In genomic region chr19:27780367-27781065, GRCh38 we compare ENCODE assay signal across 32 cellular contexts.
A peak's percentile ranks its signal among the peaks of the same experiment; 100 is the strongest.
DNase-seq lines count a peak whose midpoint lies in the region; ATAC-seq, FAIRE-seq and TF ChIP-seq lines count a peak whose summit lies in the region.
"Had no signal": no experiment of that assay in that cellular context is flagged by ENCODE, and none has a peak within 500 bp of the region (broad histone marks: within the 10 kb centered on the region; RNA-seq: fewer than 3 reads in every experiment).

No MANE protein-coding gene starts in this region.

- no peak for DNase-seq in stimulated activated naive CD8-positive, alpha-beta T cell treated with anti-CD3 and anti-CD28 coated beads, Interleukin-15, amount 100 ng/mL, for 72 hours
- peak; percentile 44 for DNase-seq in NOMO-1 treated with DMSO at 0.1 percent for 48 hours (lab: John Stamatoyannopoulos, UW; ENCODE audit: unreplicated experiment)
- no peak for DNase-seq in astrocyte (ENCODE audit: low read depth)
- no peak for DNase-seq in urothelium cell line (ENCODE audit: low spot score)
- DNase-seq in CD4-positive, alpha-beta memory T cell: no peak
- no peak for DNase-seq in stimulated activated CD4-positive, alpha-beta T cell treated with anti-CD3 and anti-CD28 coated beads, Interleukin-4, amount 100 ng/mL, for 4 hours
- no peak for DNase-seq in small intestine
- DNase-seq: activated CD8-positive, alpha-beta memory T cell treated with anti-CD3 and anti-CD28 coated beads for 24 hours; activated T-cell treated with anti-CD3 and anti-CD28 coated beads, Interleukin-2, amount 50 U/mL, for 48 hours; cerebellar nuclear complex; effector CD4-positive, alpha-beta T cell; erythroblast; foreskin fibroblast; HCEC 1CT; immature natural killer cell; left ventricle myocardium superior; NCI-H1092 treated with DMSO at 0.1 percent for 48 hours; NCI-H2029; NCI-H226; NCI-H774; nephron progenitor cell; right lobe of liver; SK-N-SH; stimulated activated CD4-positive, alpha-beta T cell treated with anti-CD3 and anti-CD28 coated beads, Interleukin-15, amount 100 ng/mL, for 24 hours; stimulated activated CD8-positive, alpha-beta memory T cell treated with anti-CD3 and anti-CD28 coated beads, Interleukin-4, amount 100 ng/mL, for 48 hours; T-helper 9 cell had no signal

- H2AFZ ChIP-seq in astrocyte (ENCODE audit: low read depth, low read length): no peak overlapping the region

- H3K79me2 ChIP-seq in astrocyte (ENCODE audit: insufficient read depth, low read length): peaks cover 32% of the 10 kb centered on the region

- no peak for ATAC-seq in stimulated activated naive CD8-positive, alpha-beta T cell treated with anti-CD3 and anti-CD28 coated beads, Interleukin-15, amount 100 ng/mL, for 72 hours
- ATAC-seq: activated naive CD4-positive, alpha-beta T cell treated with anti-CD3 and anti-CD28 coated beads, Interleukin-2, amount 50 U/mL, for 72 hours; left ventricle myocardium superior; right lobe of liver had no signal

- H3K9me3 ChIP-seq in astrocyte (ENCODE audit: insufficient read depth, low read depth, low read length) (no peaks in the 10 kb centered on the region), small intestine (ENCODE audit: control insufficient read depth, low read depth) (peaks cover 2% of the 10 kb centered on the region)
- H3K9me3 ChIP-seq in CD4-positive, alpha-beta memory T cell (ENCODE audit: control insufficient read depth in 1 of 2, low read length in 2 of 2): no peaks in the 10 kb centered on the region
- H3K9me3 ChIP-seq: right lobe of liver, SK-N-SH, vagina had no signal

- H3K4me1 ChIP-seq in astrocyte (ENCODE audit: insufficient read depth, low read length): no peaks in the 10 kb centered on the region
- H3K4me1 ChIP-seq in CD4-positive, alpha-beta memory T cell (ENCODE audit: insufficient read depth, low read length): no peaks in the 10 kb centered on the region
- H3K4me1 ChIP-seq in small intestine (ENCODE audit: control insufficient read depth in 2 of 2, insufficient read depth in 1 of 2, low read depth in 1 of 2, low read length in 1 of 2): no peaks in the 10 kb centered on the region
- H3K4me1 ChIP-seq: right lobe of liver, suprapubic skin, vagina had no signal

- H3K9me3 Mint-ChIP-seq in stimulated activated naive CD8-positive, alpha-beta T cell treated with anti-CD3 and anti-CD28 coated beads, Interleukin-15, Interleukin-2, amounts not matched to agents 100 ng/mL and 50 ng/mL, for 24 hours: peaks cover 30% of the 10 kb centered on the region
- H3K9me3 Mint-ChIP-seq in stimulated activated naive CD8-positive, alpha-beta T cell treated with anti-CD3 and anti-CD28 coated beads, Interleukin-15, amount 100 ng/mL, for 72 hours: peaks cover 41 to 46% of the 10 kb centered on the region in 2 donors
- peaks cover 6% of the 10 kb centered on the region for H3K9me3 Mint-ChIP-seq in astrocyte (ENCODE audit: unreplicated experiment)
- peaks cover 4 to 36% (median 28%) of the 10 kb centered on the region in 8 donors for H3K9me3 Mint-ChIP-seq in CD4-positive, alpha-beta memory T cell

- no peak overlapping the region for H3K9ac ChIP-seq in astrocyte (ENCODE audit: low read length)
- H3K9ac ChIP-seq: KMS-11, SK-N-SH had no signal

- FAIRE-seq in astrocyte (lab: Jason Lieb, UNC) (no peak), urothelium cell line (lab: Jason Lieb, UNC) (peak; percentile 74), small intestine (lab: Jason Lieb, UNC) (no peak)
- FAIRE-seq: RCC 7860 had no signal

- 84 to 95% (median 86%) methylated on average over 10 of the region's 10 CpGs for WGBS in small intestine, 3 donors

- H4K20me1 ChIP-seq in astrocyte (ENCODE audit: insufficient read depth, low read length): peaks cover 9% of the 10 kb centered on the region

- no peak overlapping the region for H3K4me3 Mint-ChIP-seq in stimulated activated naive CD8-positive, alpha-beta T cell treated with anti-CD3 and anti-CD28 coated beads, Interleukin-15, Interleukin-2, amounts not matched to agents 100 ng/mL and 50 ng/mL, for 24 hours
- no peak overlapping the region for H3K4me3 Mint-ChIP-seq in stimulated activated naive CD8-positive, alpha-beta T cell treated with anti-CD3 and anti-CD28 coated beads, Interleukin-15, amount 100 ng/mL, for 72 hours
- no peak overlapping the region for H3K4me3 Mint-ChIP-seq in astrocyte (ENCODE audit: unreplicated experiment)
- no peak overlapping the region for H3K4me3 Mint-ChIP-seq in CD4-positive, alpha-beta memory T cell
- H3K4me3 Mint-ChIP-seq: immature natural killer cell, nephron progenitor cell had no signal

- no peak for TF ChIP-seq CTCF in astrocyte (IDR thresholded peaks at IDR 0.05; ENCODE audit: insufficient read depth, low read depth, low read length)

- H3K27me3 Mint-ChIP-seq in stimulated activated naive CD8-positive, alpha-beta T cell treated with anti-CD3 and anti-CD28 coated beads, Interleukin-15, Interleukin-2, amounts not matched to agents 100 ng/mL and 50 ng/mL, for 24 hours: no peaks in the 10 kb centered on the region
- H3K27me3 Mint-ChIP-seq in stimulated activated naive CD8-positive, alpha-beta T cell treated with anti-CD3 and anti-CD28 coated beads, Interleukin-15, amount 100 ng/mL, for 72 hours: no peaks in the 10 kb centered on the region
- H3K27me3 Mint-ChIP-seq in astrocyte (ENCODE audit: low read depth, unreplicated experiment): no peaks in the 10 kb centered on the region
- H3K27me3 Mint-ChIP-seq in CD4-positive, alpha-beta memory T cell: no peaks in the 10 kb centered on the region

- H3K27me3 ChIP-seq in astrocyte (ENCODE audit: insufficient read depth, low read length): no peaks in the 10 kb centered on the region
- no peaks in the 10 kb centered on the region for H3K27me3 ChIP-seq in CD4-positive, alpha-beta memory T cell (ENCODE audit: insufficient read depth, low read length)
- H3K27me3 ChIP-seq in small intestine (ENCODE audit: control insufficient read depth in 2 of 2, insufficient read depth in 2 of 2, low read length in 2 of 2): no peaks in the 10 kb centered on the region
- H3K27me3 ChIP-seq: right lobe of liver, suprapubic skin, vagina had no signal

- H3K27ac Mint-ChIP-seq in stimulated activated naive CD8-positive, alpha-beta T cell treated with anti-CD3 and anti-CD28 coated beads, Interleukin-15, Interleukin-2, amounts not matched to agents 100 ng/mL and 50 ng/mL, for 24 hours: peak overlapping the region; percentile 21
- H3K27ac Mint-ChIP-seq in stimulated activated naive CD8-positive, alpha-beta T cell treated with anti-CD3 and anti-CD28 coated beads, Interleukin-15, amount 100 ng/mL, for 72 hours: no peak overlapping the region
- peak overlapping the region; percentile 79 for H3K27ac Mint-ChIP-seq in astrocyte (ENCODE audit: unreplicated experiment)
- H3K27ac Mint-ChIP-seq in CD4-positive, alpha-beta memory T cell: no peak overlapping the region
- H3K27ac Mint-ChIP-seq: activated naive CD4-positive, alpha-beta T cell treated with anti-CD3 and anti-CD28 coated beads, Interleukin-2, amount 50 U/mL, for 72 hours; nephron progenitor cell had no signal

- no peaks in the 10 kb centered on the region for H3K4me1 Mint-ChIP-seq in stimulated activated naive CD8-positive, alpha-beta T cell treated with anti-CD3 and anti-CD28 coated beads, Interleukin-15, Interleukin-2, amounts not matched to agents 100 ng/mL and 50 ng/mL, for 24 hours (ENCODE audit: low read depth)
- H3K4me1 Mint-ChIP-seq in stimulated activated naive CD8-positive, alpha-beta T cell treated with anti-CD3 and anti-CD28 coated beads, Interleukin-15, amount 100 ng/mL, for 72 hours: no peaks in the 10 kb centered on the region
- peaks cover 4% of the 10 kb centered on the region for H3K4me1 Mint-ChIP-seq in astrocyte (ENCODE audit: low read depth, unreplicated experiment)
- peaks cover 0 to 1% (median under 1%) of the 10 kb centered on the region in 4 donors for H3K4me1 Mint-ChIP-seq in CD4-positive, alpha-beta memory T cell
- H3K4me1 Mint-ChIP-seq: nephron progenitor cell had no signal

- POLR2A ChIA-PET in CD4-positive, alpha-beta memory T cell (lab: Charles Lee; ENCODE audit: partially characterized antibody): no interaction called here

- H3K27ac ChIP-seq in astrocyte (ENCODE audit: low read depth, low read length): no peak overlapping the region
- H3K27ac ChIP-seq in CD4-positive, alpha-beta memory T cell (ENCODE audit: low read depth, low read length): no peak overlapping the region
- H3K27ac ChIP-seq in small intestine (ENCODE audit: low read depth in 1 of 2, low read length in 1 of 2): no peak overlapping the region
- H3K27ac ChIP-seq: KMS-11, right lobe of liver, suprapubic skin, vagina had no signal

- H3K36me3 Mint-ChIP-seq in stimulated activated naive CD8-positive, alpha-beta T cell treated with anti-CD3 and anti-CD28 coated beads, Interleukin-15, Interleukin-2, amounts not matched to agents 100 ng/mL and 50 ng/mL, for 24 hours (ENCODE audit: low read depth): peaks cover 66% of the 10 kb centered on the region
- H3K36me3 Mint-ChIP-seq in astrocyte (ENCODE audit: low read depth, unreplicated experiment): peaks cover 30% of the 10 kb centered on the region
- H3K36me3 Mint-ChIP-seq in CD4-positive, alpha-beta memory T cell: peaks cover 56 to 79% of the 10 kb centered on the region in 2 donors

- H3K36me3 ChIP-seq in astrocyte (ENCODE audit: insufficient read depth, low read length): no peaks in the 10 kb centered on the region
- no peaks in the 10 kb centered on the region for H3K36me3 ChIP-seq in CD4-positive, alpha-beta memory T cell (ENCODE audit: insufficient read depth, low read length)
- H3K36me3 ChIP-seq in small intestine (ENCODE audit: control insufficient read depth in 2 of 2, insufficient read depth in 2 of 2, low read length in 2 of 2): no peaks in the 10 kb centered on the region
- H3K36me3 ChIP-seq: right lobe of liver, suprapubic skin, vagina had no signal

- no peak overlapping the region for H3K4me2 ChIP-seq in astrocyte (ENCODE audit: low read length)
- H3K4me2 ChIP-seq: KMS-11, SK-N-SH had no signal

- no peak overlapping the region for H3K4me3 ChIP-seq in astrocyte (ENCODE audit: insufficient read depth, low read depth, low read length)
- H3K4me3 ChIP-seq in CD4-positive, alpha-beta memory T cell (ENCODE audit: low read length in 2 of 2): no peak overlapping the region
- H3K4me3 ChIP-seq in small intestine (ENCODE audit: low read depth in 1 of 2, low read length in 2 of 2): no peak overlapping the region
- H3K4me3 ChIP-seq: right lobe of liver, suprapubic skin, vagina had no signal

- CTCF ChIA-PET in CD4-positive, alpha-beta memory T cell (lab: Charles Lee; ENCODE audit: partially characterized antibody): no interaction called here

- intact Hi-C loops in CD4-positive, alpha-beta memory T cell (cut with micrococcal nuclease): no loop called here

Comparison
In these comparisons a context has a peak if more than half of its experiments do, and no peak if none do; other contexts are left out.
1. H3K27ac Mint-ChIP-seq: peak in stimulated activated naive CD8-positive, alpha-beta T cell treated with anti-CD3 and anti-CD28 coated beads, Interleukin-15, Interleukin-2, amounts not matched to agents 100 ng/mL and 50 ng/mL, for 24 hours (single experiment) and astrocyte (single experiment); none in stimulated activated naive CD8-positive, alpha-beta T cell treated with anti-CD3 and anti-CD28 coated beads, Interleukin-15, amount 100 ng/mL, for 72 hours (0 of 2) and CD4-positive, alpha-beta memory T cell (0 of 7).